ENCODE assay signal across 8 cellular contexts in genomic region chr1:21673277-21673780, GRCh38. TPM values are rescaled to one million over a fixed set of nuclear protein-coding genes. Genes with fewer than 3 reads are reported as not detected.
DNase-seq lines count a peak whose midpoint lies in the region; ATAC-seq and TF ChIP-seq lines count a peak whose summit lies in the region.
"Had no signal": no experiment of that assay in that cellular context is flagged by ENCODE, and none has a peak within 500 bp of the region (broad histone marks: within the 10 kb centered on the region; RNA-seq: fewer than 3 reads in every experiment).

No MANE protein-coding gene starts in this region.

- H3K4me2 ChIP-seq in smooth muscle cell (no peak overlapping the region), Karpas-422 (ENCODE audit: low read depth, low read length, poor library complexity, severe bottlenecking) (no peak overlapping the region)

- H3K27ac ChIP-seq in SJCRH30, result no peak overlapping the region; the same call in 1 of the 2 replicates
- H3K27ac ChIP-seq in smooth muscle cell (ENCODE audit: low read depth), result peak overlapping the region; percentile 17
- no peak overlapping the region for H3K27ac ChIP-seq in Karpas-422 (ENCODE audit: low read length)

- H3K27me3 ChIP-seq in SJCRH30, result no peaks in the 10 kb centered on the region
- H3K27me3 ChIP-seq in smooth muscle cell (ENCODE audit: low read depth), result peaks cover 7% of the 10 kb centered on the region
- H3K27me3 ChIP-seq in Karpas-422 (ENCODE audit: low read length), result no peaks in the 10 kb centered on the region

- no peak for TF ChIP-seq CTCF in foreskin fibroblast (IDR thresholded peaks at IDR 0.05; ENCODE audit: low read depth, low read length)
- no peak for TF ChIP-seq CTCF in smooth muscle cell (IDR thresholded peaks at IDR 0.05; ENCODE audit: borderline replicate concordance, insufficient read depth, poor library complexity, severe bottlenecking)

- peak; percentile 23 for DNase-seq in GOT3 (lab: John Stamatoyannopoulos, UW)
- peak; percentile 56 to 68 for DNase-seq in SJCRH30
- DNase-seq in foreskin fibroblast, result peak; percentile 68 to 70
- no peak for DNase-seq in smooth muscle cell (lab: John Stamatoyannopoulos, UW; ENCODE audit: unreplicated experiment)
- DNase-seq in Karpas-422, result no peak
- no peak for DNase-seq in pons (ENCODE audit: low spot score)
- DNase-seq: stimulated activated CD4-positive, alpha-beta T cell treated with anti-CD3 and anti-CD28 coated beads, Interleukin-2, amount 100 ng/mL, for 24 hours had no signal

- no peaks in the 10 kb centered on the region for H3K9me2 ChIP-seq in Karpas-422 (replicated peaks; ENCODE audit: insufficient read depth, low read length)

- H3K9me3 ChIP-seq in SJCRH30 (replicated peaks) (no peaks in the 10 kb centered on the region), smooth muscle cell (replicated peaks; ENCODE audit: low read depth) (no peaks in the 10 kb centered on the region), Karpas-422 (ENCODE audit: low read length) (no peaks in the 10 kb centered on the region)

- H2AFZ ChIP-seq in smooth muscle cell (ENCODE audit: low read depth) (no peak overlapping the region), Karpas-422 (ENCODE audit: low read length) (no peak overlapping the region)

- H3F3A ChIP-seq in smooth muscle cell (ENCODE audit: low read depth), result no peaks in the 10 kb centered on the region

- H3K4me1 ChIP-seq in SJCRH30 (peaks cover 23% of the 10 kb centered on the region), smooth muscle cell (ENCODE audit: low read depth) (peaks cover 11% of the 10 kb centered on the region), Karpas-422 (ENCODE audit: low read length) (no peaks in the 10 kb centered on the region)

- H4K20me1 ChIP-seq in smooth muscle cell (ENCODE audit: low read depth), result peaks cover 19% of the 10 kb centered on the region
- peaks cover 13% of the 10 kb centered on the region; the same call in 1 of the 2 replicates for H4K20me1 ChIP-seq in Karpas-422 (ENCODE audit: insufficient read depth, low read depth, low read length)

- 49% methylated on average over 9 of the region's 9 CpGs for WGBS in smooth muscle cell (ENCODE audit: low lambda C conversion rate)

- H3K4me3 ChIP-seq in SJCRH30 (no peak overlapping the region), foreskin fibroblast (ENCODE audit: low read depth in 1 of 2, low read length in 2 of 2) (no peak overlapping the region), smooth muscle cell (no peak overlapping the region), Karpas-422 (ENCODE audit: low read length) (no peak overlapping the region)

- H3K9ac ChIP-seq in smooth muscle cell (ENCODE audit: low read depth) (no peak overlapping the region), Karpas-422 (ENCODE audit: low read length) (no peak overlapping the region)

- no peaks in the 10 kb centered on the region for H3K36me3 ChIP-seq in SJCRH30
- no peaks in the 10 kb centered on the region for H3K36me3 ChIP-seq in smooth muscle cell (ENCODE audit: low read depth)
- H3K36me3 ChIP-seq in Karpas-422 (ENCODE audit: insufficient read depth, low read length), result no peaks in the 10 kb centered on the region

- no peaks in the 10 kb centered on the region for H3K79me2 ChIP-seq in smooth muscle cell (ENCODE audit: low read depth)
- no peaks in the 10 kb centered on the region for H3K79me2 ChIP-seq in Karpas-422 (ENCODE audit: low read length)

- ATAC-seq in esophagus mucosa, result no peak

RNA-seq across cellular contexts. Expression of gene RAP1GAP, which starts 4.2 kb away (rescaled TPM):
- total RNA-seq in SJCRH30 (2014; rRNA removed; shearing (Covaris generic)), result 5.2 and 8.4 TPM in 2 replicates
- total RNA-seq in smooth muscle cell (0.99 and 3.0 TPM in 2 replicates), esophagus mucosa (3.0 TPM)
- polyA plus RNA-seq in smooth muscle cell, result 3.9 and 4.1 TPM in 2 replicates
- not detected in 2 replicates for total RNA-seq in Karpas-422 (2014; rRNA removed; shearing (Covaris generic); ENCODE audit: low replicate concordance)

Comparison
In these comparisons a context has a peak if more than half of its experiments do, and no peak if none do; other contexts are left out.
1. DNase-seq: peak in GOT3 (single experiment), SJCRH30 (2 of 2) and foreskin fibroblast (2 of 2); none in smooth muscle cell (single experiment), Karpas-422 (single experiment) and pons (single experiment).